1 cellular context compared by ENCODE assay signal in the genomic region with DNA sequence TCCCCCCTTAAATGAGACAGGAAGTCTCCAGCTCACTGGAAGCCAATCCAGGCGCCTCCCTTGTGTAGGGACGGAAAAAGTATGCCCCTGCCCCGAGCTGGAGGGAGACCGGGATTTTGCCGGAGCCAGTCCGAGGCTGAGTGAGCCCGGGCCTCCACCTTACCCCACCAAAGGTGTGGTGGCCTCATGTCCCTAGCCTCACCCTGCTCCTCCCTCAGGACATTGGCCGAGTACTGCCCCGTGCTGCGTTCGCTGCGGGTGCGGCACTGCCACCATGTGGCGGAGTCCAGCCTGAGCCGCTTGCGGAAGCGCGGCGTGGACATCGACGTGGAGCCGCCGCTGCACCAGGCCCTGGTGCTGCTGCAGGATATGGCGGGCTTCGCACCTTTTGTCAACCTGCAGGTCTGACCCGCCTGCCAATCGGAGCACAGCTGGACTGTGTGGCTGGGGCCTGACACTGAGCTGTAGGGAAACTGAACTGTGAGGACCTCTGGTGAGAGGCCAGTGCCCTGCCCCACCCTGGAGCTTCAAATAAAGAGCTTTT.
TF ChIP-seq lines count a peak whose summit lies in the region.

No MANE protein-coding gene starts in this region.

TF ChIP-seq in K562, 482 proteins besides CTCF, POLR2A, EP300 and RAD21 (continued from another document and continues in another):
- TF ChIP-seq, protein P1, sequence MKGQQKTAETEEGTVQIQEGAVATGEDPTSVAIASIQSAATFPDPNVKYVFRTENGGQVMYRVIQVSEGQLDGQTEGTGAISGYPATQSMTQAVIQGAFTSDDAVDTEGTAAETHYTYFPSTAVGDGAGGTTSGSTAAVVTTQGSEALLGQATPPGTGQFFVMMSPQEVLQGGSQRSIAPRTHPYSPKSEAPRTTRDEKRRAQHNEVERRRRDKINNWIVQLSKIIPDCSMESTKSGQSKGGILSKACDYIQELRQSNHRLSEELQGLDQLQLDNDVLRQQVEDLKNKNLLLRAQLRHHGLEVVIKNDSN (CRISPR knock-in tag; IDR thresholded peaks at IDR 0.05) = peak; percentile 85
- TF ChIP-seq TAF1 (IDR thresholded peaks at IDR 0.05; ENCODE audit: control insufficient read depth, extremely low read depth, insufficient read depth, low read length, severe bottlenecking) (peak; percentile 37), SMAD1 (IDR thresholded peaks at IDR 0.05; ENCODE audit: low read depth, low read length, partially characterized antibody) (peak; percentile 56), TEAD1 (CRISPR knock-in tag; IDR thresholded peaks at IDR 0.05) (peak in 1 of 2 experiments; percentile 62; a peak in 1 of 4 replicates), ZKSCAN1 (IDR thresholded peaks at IDR 0.05; ENCODE audit: low read depth, low read length) (peak; percentile 72), FOXA1 (IDR thresholded peaks at IDR 0.05; ENCODE audit: borderline replicate concordance) (no peak), ELF1 (tag; IDR thresholded peaks at IDR 0.05) (peak; percentile 82), SMARCC2 (IDR thresholded peaks at IDR 0.05; ENCODE audit: low read depth) (peak; percentile 69), HCFC1 (IDR thresholded peaks at IDR 0.05; ENCODE audit: low read depth, low read length) (peak; percentile 51), ARID2 (IDR thresholded peaks at IDR 0.05) (peak; percentile 18; the same call in 1 of the 2 replicates), ZNF143 (CRISPR knock-in tag; IDR thresholded peaks at IDR 0.05) (peak; percentile 5; the same call in 1 of the 2 replicates), LCOR (CRISPR knock-in tag; IDR thresholded peaks at IDR 0.05) (no peak), SLC30A9 (CRISPR knock-in tag; IDR thresholded peaks at IDR 0.05) (no peak), NCOA2 (IDR thresholded peaks at IDR 0.05; ENCODE audit: partially characterized antibody in 2 of 2) (no peak), NR1H2 (CRISPR knock-in tag; IDR thresholded peaks at IDR 0.05) (no peak), BACH1 (tag; IDR thresholded peaks at IDR 0.05) (no peak), POLR3A (IDR thresholded peaks at IDR 0.05; ENCODE audit: borderline replicate concordance, extremely low read depth, insufficient read depth, insufficient read length) (no peak), ZBTB1 (CRISPR knock-in tag; IDR thresholded peaks at IDR 0.05; ENCODE audit: borderline replicate concordance, low read depth) (no peak), NCOA6 (IDR thresholded peaks at IDR 0.05) (no peak), TBP (optimal IDR thresholded peaks at IDR 0.05; ENCODE audit: low read depth, low read length) (peak; percentile 32), SAFB (IDR thresholded peaks at IDR 0.05; ENCODE audit: borderline replicate concordance, low read depth, low read length) (peak; percentile 68; the same call in 1 of the 2 replicates), PCBP2 (IDR thresholded peaks at IDR 0.05; ENCODE audit: low read depth, low read length, poor library complexity, severe bottlenecking) (no peak), ZNF239 (CRISPR knock-in tag; IDR thresholded peaks at IDR 0.05) (no peak), ESRRA (IDR thresholded peaks at IDR 0.05; ENCODE audit: borderline replicate concordance, low read depth) (no peak; the same call in 1 of the 2 replicates), SIN3A (IDR thresholded peaks at IDR 0.05; ENCODE audit: borderline replicate concordance in 2 of 2, control insufficient read depth in 1 of 2, low read depth in 2 of 2, low read length in 2 of 2) (peak in 1 of 2 experiments; percentile 66; a peak in 1 of 4 replicates), NFATC3 (IDR thresholded peaks at IDR 0.05) (no peak), CBX5 (IDR thresholded peaks at IDR 0.05; ENCODE audit: borderline replicate concordance, low read depth) (no peak; the same call in 1 of the 2 replicates)
- TF ChIP-seq, protein P2, sequence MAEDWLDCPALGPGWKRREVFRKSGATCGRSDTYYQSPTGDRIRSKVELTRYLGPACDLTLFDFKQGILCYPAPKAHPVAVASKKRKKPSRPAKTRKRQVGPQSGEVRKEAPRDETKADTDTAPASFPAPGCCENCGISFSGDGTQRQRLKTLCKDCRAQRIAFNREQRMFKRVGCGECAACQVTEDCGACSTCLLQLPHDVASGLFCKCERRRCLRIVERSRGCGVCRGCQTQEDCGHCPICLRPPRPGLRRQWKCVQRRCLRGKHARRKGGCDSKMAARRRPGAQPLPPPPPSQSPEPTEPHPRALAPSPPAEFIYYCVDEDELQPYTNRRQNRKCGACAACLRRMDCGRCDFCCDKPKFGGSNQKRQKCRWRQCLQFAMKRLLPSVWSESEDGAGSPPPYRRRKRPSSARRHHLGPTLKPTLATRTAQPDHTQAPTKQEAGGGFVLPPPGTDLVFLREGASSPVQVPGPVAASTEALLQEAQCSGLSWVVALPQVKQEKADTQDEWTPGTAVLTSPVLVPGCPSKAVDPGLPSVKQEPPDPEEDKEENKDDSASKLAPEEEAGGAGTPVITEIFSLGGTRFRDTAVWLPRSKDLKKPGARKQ (CRISPR knock-in tag; IDR thresholded peaks at IDR 0.05) = no peak
- TF ChIP-seq, protein P3, sequence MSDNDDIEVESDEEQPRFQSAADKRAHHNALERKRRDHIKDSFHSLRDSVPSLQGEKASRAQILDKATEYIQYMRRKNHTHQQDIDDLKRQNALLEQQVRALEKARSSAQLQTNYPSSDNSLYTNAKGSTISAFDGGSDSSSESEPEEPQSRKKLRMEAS (CRISPR knock-in tag; IDR thresholded peaks at IDR 0.05) = peak; percentile 97
- TF ChIP-seq, protein P4, sequence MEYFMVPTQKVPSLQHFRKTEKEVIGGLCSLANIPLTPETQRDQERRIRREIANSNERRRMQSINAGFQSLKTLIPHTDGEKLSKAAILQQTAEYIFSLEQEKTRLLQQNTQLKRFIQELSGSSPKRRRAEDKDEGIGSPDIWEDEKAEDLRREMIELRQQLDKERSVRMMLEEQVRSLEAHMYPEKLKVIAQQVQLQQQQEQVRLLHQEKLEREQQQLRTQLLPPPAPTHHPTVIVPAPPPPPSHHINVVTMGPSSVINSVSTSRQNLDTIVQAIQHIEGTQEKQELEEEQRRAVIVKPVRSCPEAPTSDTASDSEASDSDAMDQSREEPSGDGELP (CRISPR knock-in tag; IDR thresholded peaks at IDR 0.05; ENCODE audit: borderline replicate concordance) = peak; percentile 66; the same call in 1 of the 2 replicates
- TF ChIP-seq, protein P5, sequence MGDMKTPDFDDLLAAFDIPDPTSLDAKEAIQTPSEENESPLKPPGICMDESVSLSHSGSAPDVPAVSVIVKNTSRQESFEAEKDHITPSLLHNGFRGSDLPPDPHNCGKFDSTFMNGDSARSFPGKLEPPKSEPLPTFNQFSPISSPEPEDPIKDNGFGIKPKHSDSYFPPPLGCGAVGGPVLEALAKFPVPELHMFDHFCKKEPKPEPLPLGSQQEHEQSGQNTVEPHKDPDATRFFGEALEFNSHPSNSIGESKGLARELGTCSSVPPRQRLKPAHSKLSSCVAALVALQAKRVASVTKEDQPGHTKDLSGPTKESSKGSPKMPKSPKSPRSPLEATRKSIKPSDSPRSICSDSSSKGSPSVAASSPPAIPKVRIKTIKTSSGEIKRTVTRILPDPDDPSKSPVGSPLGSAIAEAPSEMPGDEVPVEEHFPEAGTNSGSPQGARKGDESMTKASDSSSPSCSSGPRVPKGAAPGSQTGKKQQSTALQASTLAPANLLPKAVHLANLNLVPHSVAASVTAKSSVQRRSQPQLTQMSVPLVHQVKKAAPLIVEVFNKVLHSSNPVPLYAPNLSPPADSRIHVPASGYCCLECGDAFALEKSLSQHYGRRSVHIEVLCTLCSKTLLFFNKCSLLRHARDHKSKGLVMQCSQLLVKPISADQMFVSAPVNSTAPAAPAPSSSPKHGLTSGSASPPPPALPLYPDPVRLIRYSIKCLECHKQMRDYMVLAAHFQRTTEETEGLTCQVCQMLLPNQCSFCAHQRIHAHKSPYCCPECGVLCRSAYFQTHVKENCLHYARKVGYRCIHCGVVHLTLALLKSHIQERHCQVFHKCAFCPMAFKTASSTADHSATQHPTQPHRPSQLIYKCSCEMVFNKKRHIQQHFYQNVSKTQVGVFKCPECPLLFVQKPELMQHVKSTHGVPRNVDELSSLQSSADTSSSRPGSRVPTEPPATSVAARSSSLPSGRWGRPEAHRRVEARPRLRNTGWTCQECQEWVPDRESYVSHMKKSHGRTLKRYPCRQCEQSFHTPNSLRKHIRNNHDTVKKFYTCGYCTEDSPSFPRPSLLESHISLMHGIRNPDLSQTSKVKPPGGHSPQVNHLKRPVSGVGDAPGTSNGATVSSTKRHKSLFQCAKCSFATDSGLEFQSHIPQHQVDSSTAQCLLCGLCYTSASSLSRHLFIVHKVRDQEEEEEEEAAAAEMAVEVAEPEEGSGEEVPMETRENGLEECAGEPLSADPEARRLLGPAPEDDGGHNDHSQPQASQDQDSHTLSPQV (IDR thresholded peaks at IDR 0.05) = peak; percentile 88
- TF ChIP-seq, protein P6, sequence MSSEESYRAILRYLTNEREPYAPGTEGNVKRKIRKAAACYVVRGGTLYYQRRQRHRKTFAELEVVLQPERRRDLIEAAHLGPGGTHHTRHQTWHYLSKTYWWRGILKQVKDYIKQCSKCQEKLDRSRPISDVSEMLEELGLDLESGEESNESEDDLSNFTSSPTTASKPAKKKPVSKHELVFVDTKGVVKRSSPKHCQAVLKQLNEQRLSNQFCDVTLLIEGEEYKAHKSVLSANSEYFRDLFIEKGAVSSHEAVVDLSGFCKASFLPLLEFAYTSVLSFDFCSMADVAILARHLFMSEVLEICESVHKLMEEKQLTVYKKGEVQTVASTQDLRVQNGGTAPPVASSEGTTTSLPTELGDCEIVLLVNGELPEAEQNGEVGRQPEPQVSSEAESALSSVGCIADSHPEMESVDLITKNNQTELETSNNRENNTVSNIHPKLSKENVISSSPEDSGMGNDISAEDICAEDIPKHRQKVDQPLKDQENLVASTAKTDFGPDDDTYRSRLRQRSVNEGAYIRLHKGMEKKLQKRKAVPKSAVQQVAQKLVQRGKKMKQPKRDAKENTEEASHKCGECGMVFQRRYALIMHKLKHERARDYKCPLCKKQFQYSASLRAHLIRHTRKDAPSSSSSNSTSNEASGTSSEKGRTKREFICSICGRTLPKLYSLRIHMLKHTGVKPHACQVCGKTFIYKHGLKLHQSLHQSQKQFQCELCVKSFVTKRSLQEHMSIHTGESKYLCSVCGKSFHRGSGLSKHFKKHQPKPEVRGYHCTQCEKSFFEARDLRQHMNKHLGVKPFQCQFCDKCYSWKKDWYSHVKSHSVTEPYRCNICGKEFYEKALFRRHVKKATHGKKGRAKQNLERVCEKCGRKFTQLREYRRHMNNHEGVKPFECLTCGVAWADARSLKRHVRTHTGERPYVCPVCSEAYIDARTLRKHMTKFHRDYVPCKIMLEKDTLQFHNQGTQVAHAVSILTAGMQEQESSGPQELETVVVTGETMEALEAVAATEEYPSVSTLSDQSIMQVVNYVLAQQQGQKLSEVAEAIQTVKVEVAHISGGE (CRISPR knock-in tag; IDR thresholded peaks at IDR 0.05) = no peak; a peak in 1 of 6 replicates
- TF ChIP-seq, protein P7, sequence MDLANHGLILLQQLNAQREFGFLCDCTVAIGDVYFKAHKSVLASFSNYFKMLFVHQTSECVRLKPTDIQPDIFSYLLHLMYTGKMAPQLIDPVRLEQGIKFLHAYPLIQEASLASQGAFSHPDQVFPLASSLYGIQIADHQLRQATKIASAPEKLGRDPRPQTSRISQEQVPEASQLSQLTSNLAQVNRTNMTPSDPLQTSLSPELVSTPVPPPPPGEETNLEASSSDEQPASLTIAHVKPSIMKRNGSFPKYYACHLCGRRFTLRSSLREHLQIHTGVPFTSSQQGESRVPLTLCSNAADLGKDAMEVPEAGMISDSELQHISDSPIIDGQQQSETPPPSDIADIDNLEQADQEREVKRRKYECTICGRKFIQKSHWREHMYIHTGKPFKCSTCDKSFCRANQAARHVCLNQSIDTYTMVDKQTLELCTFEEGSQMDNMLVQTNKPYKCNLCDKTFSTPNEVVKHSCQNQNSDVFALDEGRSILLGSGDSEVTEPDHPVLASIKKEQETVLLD (IDR thresholded peaks at IDR 0.05) = peak; percentile 69; the same call in 1 of the 2 replicates
- TF ChIP-seq, protein P8, sequence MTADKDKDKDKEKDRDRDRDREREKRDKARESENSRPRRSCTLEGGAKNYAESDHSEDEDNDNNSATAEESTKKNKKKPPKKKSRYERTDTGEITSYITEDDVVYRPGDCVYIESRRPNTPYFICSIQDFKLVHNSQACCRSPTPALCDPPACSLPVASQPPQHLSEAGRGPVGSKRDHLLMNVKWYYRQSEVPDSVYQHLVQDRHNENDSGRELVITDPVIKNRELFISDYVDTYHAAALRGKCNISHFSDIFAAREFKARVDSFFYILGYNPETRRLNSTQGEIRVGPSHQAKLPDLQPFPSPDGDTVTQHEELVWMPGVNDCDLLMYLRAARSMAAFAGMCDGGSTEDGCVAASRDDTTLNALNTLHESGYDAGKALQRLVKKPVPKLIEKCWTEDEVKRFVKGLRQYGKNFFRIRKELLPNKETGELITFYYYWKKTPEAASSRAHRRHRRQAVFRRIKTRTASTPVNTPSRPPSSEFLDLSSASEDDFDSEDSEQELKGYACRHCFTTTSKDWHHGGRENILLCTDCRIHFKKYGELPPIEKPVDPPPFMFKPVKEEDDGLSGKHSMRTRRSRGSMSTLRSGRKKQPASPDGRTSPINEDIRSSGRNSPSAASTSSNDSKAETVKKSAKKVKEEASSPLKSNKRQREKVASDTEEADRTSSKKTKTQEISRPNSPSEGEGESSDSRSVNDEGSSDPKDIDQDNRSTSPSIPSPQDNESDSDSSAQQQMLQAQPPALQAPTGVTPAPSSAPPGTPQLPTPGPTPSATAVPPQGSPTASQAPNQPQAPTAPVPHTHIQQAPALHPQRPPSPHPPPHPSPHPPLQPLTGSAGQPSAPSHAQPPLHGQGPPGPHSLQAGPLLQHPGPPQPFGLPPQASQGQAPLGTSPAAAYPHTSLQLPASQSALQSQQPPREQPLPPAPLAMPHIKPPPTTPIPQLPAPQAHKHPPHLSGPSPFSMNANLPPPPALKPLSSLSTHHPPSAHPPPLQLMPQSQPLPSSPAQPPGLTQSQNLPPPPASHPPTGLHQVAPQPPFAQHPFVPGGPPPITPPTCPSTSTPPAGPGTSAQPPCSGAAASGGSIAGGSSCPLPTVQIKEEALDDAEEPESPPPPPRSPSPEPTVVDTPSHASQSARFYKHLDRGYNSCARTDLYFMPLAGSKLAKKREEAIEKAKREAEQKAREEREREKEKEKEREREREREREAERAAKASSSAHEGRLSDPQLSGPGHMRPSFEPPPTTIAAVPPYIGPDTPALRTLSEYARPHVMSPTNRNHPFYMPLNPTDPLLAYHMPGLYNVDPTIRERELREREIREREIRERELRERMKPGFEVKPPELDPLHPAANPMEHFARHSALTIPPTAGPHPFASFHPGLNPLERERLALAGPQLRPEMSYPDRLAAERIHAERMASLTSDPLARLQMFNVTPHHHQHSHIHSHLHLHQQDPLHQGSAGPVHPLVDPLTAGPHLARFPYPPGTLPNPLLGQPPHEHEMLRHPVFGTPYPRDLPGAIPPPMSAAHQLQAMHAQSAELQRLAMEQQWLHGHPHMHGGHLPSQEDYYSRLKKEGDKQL (CRISPR knock-in tag; IDR thresholded peaks at IDR 0.05; ENCODE audit: borderline replicate concordance) = no peak
- TF ChIP-seq, protein P9, sequence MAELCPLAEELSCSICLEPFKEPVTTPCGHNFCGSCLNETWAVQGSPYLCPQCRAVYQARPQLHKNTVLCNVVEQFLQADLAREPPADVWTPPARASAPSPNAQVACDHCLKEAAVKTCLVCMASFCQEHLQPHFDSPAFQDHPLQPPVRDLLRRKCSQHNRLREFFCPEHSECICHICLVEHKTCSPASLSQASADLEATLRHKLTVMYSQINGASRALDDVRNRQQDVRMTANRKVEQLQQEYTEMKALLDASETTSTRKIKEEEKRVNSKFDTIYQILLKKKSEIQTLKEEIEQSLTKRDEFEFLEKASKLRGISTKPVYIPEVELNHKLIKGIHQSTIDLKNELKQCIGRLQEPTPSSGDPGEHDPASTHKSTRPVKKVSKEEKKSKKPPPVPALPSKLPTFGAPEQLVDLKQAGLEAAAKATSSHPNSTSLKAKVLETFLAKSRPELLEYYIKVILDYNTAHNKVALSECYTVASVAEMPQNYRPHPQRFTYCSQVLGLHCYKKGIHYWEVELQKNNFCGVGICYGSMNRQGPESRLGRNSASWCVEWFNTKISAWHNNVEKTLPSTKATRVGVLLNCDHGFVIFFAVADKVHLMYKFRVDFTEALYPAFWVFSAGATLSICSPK (IDR thresholded peaks at IDR 0.05; ENCODE audit: borderline replicate concordance) = 0 out of 2 replicates have a peak, but pooled peaks have one; percentile 24
